In the genomic region with DNA sequence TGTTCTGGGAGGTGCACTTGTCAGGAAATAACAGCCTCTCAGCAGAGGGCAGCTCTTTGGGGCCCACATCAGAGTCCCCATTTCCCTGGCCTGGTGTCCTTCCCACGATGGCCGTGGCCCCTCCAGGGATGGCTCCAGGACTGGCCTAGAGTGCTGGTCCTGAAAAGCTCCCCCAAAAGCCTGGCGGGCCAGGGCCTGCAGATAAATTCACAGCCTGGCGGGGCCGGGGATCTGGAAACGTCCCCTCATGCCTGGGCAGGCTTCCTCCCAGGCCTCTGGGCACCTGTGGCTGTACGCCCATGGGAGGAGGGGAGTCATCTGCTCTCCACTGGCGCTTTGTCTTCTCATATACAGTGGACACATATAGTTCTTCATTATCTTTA, we compare ENCODE assay signal across 18 cellular contexts.
"Had no signal": no experiment of that assay in that cellular context is flagged by ENCODE, and none has a peak within 500 bp of the region (broad histone marks: within the 10 kb centered on the region; RNA-seq: fewer than 3 reads in every experiment).

No MANE protein-coding gene starts in this region.

- H3K9me3 Mint-ChIP-seq: activated B cell treated with CpG ODN at 0.5 μM for 24 hours; activated CD4-positive, alpha-beta memory T cell treated with anti-CD3 and anti-CD28 coated beads, Interleukin-2, amount 10 ng/mL, durations not matched to agents 7 days and 5 days; activated T-cell treated with anti-CD3 and anti-CD28 coated beads, Interleukin-2, amount 50 U/mL, for 72 hours had no signal

- H3K9me3 ChIP-seq: left ventricle myocardium inferior had no signal

- H3K27ac ChIP-seq: left ventricle myocardium inferior had no signal

- H3K36me3 Mint-ChIP-seq: brain had no signal

- H3K4me1 Mint-ChIP-seq: activated B cell treated with CpG ODN at 0.5 μM for 24 hours had no signal

- H3K27ac Mint-ChIP-seq: activated B cell treated with CpG ODN at 0.5 μM for 24 hours; activated CD4-positive, alpha-beta memory T cell treated with anti-CD3 and anti-CD28 coated beads, Interleukin-2, amount 10 ng/mL, durations not matched to agents 7 days and 5 days; activated T-cell treated with anti-CD3 and anti-CD28 coated beads, Interleukin-2, amount 50 U/mL, for 72 hours; T-helper 17 cell had no signal

- H3K36me3 ChIP-seq: left ventricle myocardium inferior had no signal

- H3K4me1 ChIP-seq: left ventricle myocardium inferior had no signal

- DNase-seq: activated B cell treated with CpG ODN at 0.5 μM for 24 hours; activated CD4-positive, alpha-beta memory T cell treated with anti-CD3 and anti-CD28 coated beads, Interleukin-2, amount 10 ng/mL, durations not matched to agents 7 days and 5 days; activated CD4-positive, alpha-beta T cell treated with anti-CD3 and anti-CD28 coated beads for 4 hours; activated gamma-delta T cell; activated naive CD4-positive, alpha-beta T cell treated with anti-CD3 and anti-CD28 coated beads, Interleukin-2, amount 50 U/mL, for 16 hours; activated T-cell treated with anti-CD3 and anti-CD28 coated beads, Interleukin-2, amount 50 U/mL, for 72 hours; caudate nucleus; dermis blood vessel endothelial cell; effector CD8-positive, alpha-beta T cell; foreskin melanocyte; hippocampal formation; left ventricle myocardium inferior; mammary epithelial cell; stimulated activated CD4-positive, alpha-beta T cell treated with anti-CD3 and anti-CD28 coated beads, Interleukin-4, amount 100 ng/mL, for 24 hours; stimulated activated naive CD4-positive, alpha-beta T cell treated with Interleukin-2 at 50 U/mL for 16 hours had no signal

- H3K4me3 ChIP-seq: left ventricle myocardium inferior had no signal

- H3K4me3 Mint-ChIP-seq: activated B cell treated with CpG ODN at 0.5 μM for 24 hours; activated CD4-positive, alpha-beta memory T cell treated with anti-CD3 and anti-CD28 coated beads, Interleukin-2, amount 10 ng/mL, durations not matched to agents 7 days and 5 days; activated T-cell treated with anti-CD3 and anti-CD28 coated beads, Interleukin-2, amount 50 U/mL, for 72 hours; brain; T-helper 17 cell had no signal

- ATAC-seq: activated T-cell treated with anti-CD3 and anti-CD28 coated beads, Interleukin-2, amount 50 U/mL, for 72 hours; esophagus mucosa; T-helper 17 cell had no signal

- H3K27me3 Mint-ChIP-seq: activated B cell treated with CpG ODN at 0.5 μM for 24 hours had no signal
